Comparison of ENCODE assay signal across 8 cellular contexts in genomic region chr20:49928411-49929141, GRCh38. TPM values are rescaled to one million over a fixed set of nuclear protein-coding genes. Genes with fewer than 3 reads are reported as not detected.
DNase-seq lines count a peak whose midpoint lies in the region; ATAC-seq and TF ChIP-seq lines count a peak whose summit lies in the region.

No MANE protein-coding gene starts in this region.

- H3K27me3 ChIP-seq in trophoblast cell (ENCODE audit: insufficient read depth, low read length) (no peaks in the 10 kb centered on the region), tibial nerve (no peaks in the 10 kb centered on the region)

- H3K79me2 ChIP-seq in trophoblast cell (ENCODE audit: control insufficient read depth, insufficient read depth, low read length, poor library complexity), result no peaks in the 10 kb centered on the region

- H3K18ac ChIP-seq in trophoblast cell (ENCODE audit: low read length), result no peak overlapping the region

- no peak overlapping the region for H3K14ac ChIP-seq in trophoblast cell (ENCODE audit: low read length)

- H3K4me1 ChIP-seq in trophoblast cell (ENCODE audit: control insufficient read depth in 1 of 2, insufficient read depth in 2 of 2, low read length in 2 of 2), result no peaks in the 10 kb centered on the region
- H3K4me1 ChIP-seq in tibial nerve, result peaks cover 0 to 11% (median 0%) of the 10 kb centered on the region in 4 donors

- H3K4me2 ChIP-seq in trophoblast cell (ENCODE audit: low read length), result no peak overlapping the region

- no peak for ATAC-seq in GM18517 (IDR thresholded peaks at IDR 0.05; ENCODE audit: unreplicated experiment)

- H2AFZ ChIP-seq in trophoblast cell (ENCODE audit: insufficient read depth, low read length, poor library complexity), result no peak overlapping the region

- H3K27ac ChIP-seq in trophoblast cell (ENCODE audit: low read depth, low read length) (no peak overlapping the region), tibial nerve (peak overlapping the region in 2 of 4 donors; percentile 71 to 82)

- H2BK12ac ChIP-seq in trophoblast cell (ENCODE audit: low read length), result no peak overlapping the region

- no peak overlapping the region for H3K23ac ChIP-seq in trophoblast cell (ENCODE audit: low read length)

- H2AK5ac ChIP-seq in trophoblast cell (ENCODE audit: low read length), result no peak overlapping the region

- no peaks in the 10 kb centered on the region for H3K79me1 ChIP-seq in trophoblast cell (ENCODE audit: low read length)

- H2BK5ac ChIP-seq in trophoblast cell (ENCODE audit: low read depth, low read length, poor library complexity), result no peak overlapping the region

- TF ChIP-seq EP300 in tibial nerve (IDR thresholded peaks at IDR 0.05), result peak; percentile 31 to 35

- H3K4ac ChIP-seq in trophoblast cell (ENCODE audit: low read depth, low read length), result no peak overlapping the region

- H4K8ac ChIP-seq in trophoblast cell (ENCODE audit: low read depth, low read length), result no peak overlapping the region

- no CpG with 5 or more reads among the region's 15 CpGs for WGBS in trophoblast cell (ENCODE audit: extremely low coverage, insufficient coverage, insufficient read length)
- WGBS in tibial nerve, 2 donors, result 7 to 8% methylated on average over 15 of the region's 15 CpGs

- H4K12ac ChIP-seq in trophoblast cell (ENCODE audit: low read depth, low read length), result no peak overlapping the region

- TF ChIP-seq POLR2A in NB4 (IDR thresholded peaks at IDR 0.05; ENCODE audit: extremely low read depth, insufficient read length) (no peak), tibial nerve (IDR thresholded peaks at IDR 0.05) (no peak)

- H3K9ac ChIP-seq in trophoblast cell (ENCODE audit: low read length), result no peak overlapping the region

- H4K91ac ChIP-seq in trophoblast cell (ENCODE audit: low read depth, low read length), result no peak overlapping the region

- H3K4me3 ChIP-seq in NB4 (ENCODE audit: low read depth, low read length) (no peak overlapping the region), trophoblast cell (ENCODE audit: low read depth, low read length) (no peak overlapping the region), tibial nerve (no peak overlapping the region)

- no peak overlapping the region for H2BK120ac ChIP-seq in trophoblast cell (ENCODE audit: insufficient read depth, low read length, poor library complexity)

- DNase-seq in GF-D8 (lab: John Stamatoyannopoulos, UW), result peak; percentile 43
- peak; percentile 92 for DNase-seq in NB4 (ENCODE audit: low read depth)
- DNase-seq in SKM-1 (lab: John Stamatoyannopoulos, UW; ENCODE audit: unreplicated experiment), result peak; percentile 79
- peak; percentile 80 for DNase-seq in activated naive CD4-positive, alpha-beta T cell treated with anti-CD3 and anti-CD28 coated beads, Interleukin-2, amount 50 U/mL, for 16 hours
- peak; percentile 69 for DNase-seq in glomerular endothelial cell (ENCODE audit: extremely low read depth, low read depth, low spot score)
- peak; percentile 89 to 98 for DNase-seq in trophoblast cell
- DNase-seq in tibial nerve (ENCODE audit: low spot score in 2 of 2), result peak; percentile 79 to 90

- H3K9me3 ChIP-seq in trophoblast cell (ENCODE audit: insufficient read depth, low read depth, low read length), result no peaks in the 10 kb centered on the region
- no peaks in the 10 kb centered on the region for H3K9me3 ChIP-seq in tibial nerve

- TF ChIP-seq CTCF in NB4 (IDR thresholded peaks at IDR 0.05; ENCODE audit: low read depth, low read length) (peak; percentile 93), tibial nerve (IDR thresholded peaks at IDR 0.05) (peak; percentile 84 to 93 (median 91))

- H3K36me3 ChIP-seq in trophoblast cell (ENCODE audit: control insufficient read depth in 1 of 2, insufficient read depth in 2 of 2, low read length in 2 of 2), result no peaks in the 10 kb centered on the region
- H3K36me3 ChIP-seq in tibial nerve, result no peaks in the 10 kb centered on the region

RNA-seq across cellular contexts. Expression of gene RNF114, which starts 7.6 kb away (rescaled TPM):
- total RNA-seq in glomerular endothelial cell, result 114 and 156 TPM in 2 replicates
- polyA plus RNA-seq in trophoblast cell (2013), result 56.6 and 56.7 TPM in 2 replicates
- 100 to 1,000 TPM; 211 to 311 (median 272) TPM for total RNA-seq in tibial nerve

RNA-seq across cellular contexts. Expression of gene SPATA2, which starts 13.2 kb away (rescaled TPM):
- total RNA-seq in glomerular endothelial cell (4.4 and 5.4 TPM in 2 replicates), tibial nerve (1 to 10 TPM; 4.4 to 7.2 (median 6.3) TPM)
- 8.8 and 9.0 TPM in 2 replicates for polyA plus RNA-seq in trophoblast cell (2013)

RNA-seq across cellular contexts. Expression of gene SNAI1, which starts 54.2 kb away (rescaled TPM):
- total RNA-seq in glomerular endothelial cell (6.9 and 17.2 TPM in 2 replicates), tibial nerve (10 to 100 TPM in 1 of 4 donors, 1 to 10 TPM in 3; 4.2 to 14.4 (median 6.0) TPM)
- 74.2 and 76.9 TPM in 2 replicates for polyA plus RNA-seq in trophoblast cell (2013)

Comparison
In these comparisons a context has a peak if more than half of its experiments do, and no peak if none do; other contexts are left out.
1. DNase-seq: peak in every context shown above with its lines; median percentile 94 in trophoblast cell; 92 in NB4; 84 in tibial nerve; 80 in activated naive CD4-positive, alpha-beta T cell treated with anti-CD3 and anti-CD28 coated beads, Interleukin-2, amount 50 U/mL, for 16 hours; 79 in SKM-1; 69 in glomerular endothelial cell; 43 in GF-D8.